ENCODE assay signal across 11 cellular contexts in genomic region chr1:109937738-109938137, GRCh38.
"Had no signal": no experiment of that assay in that cellular context is flagged by ENCODE, and none has a peak within 500 bp of the region (broad histone marks: within the 10 kb centered on the region; RNA-seq: fewer than 3 reads in every experiment).

No MANE protein-coding gene starts in this region.

- H3K4me2 ChIP-seq: KMS-11 had no signal

- H3K4me3 ChIP-seq: GM23248 had no signal

- H3K27ac ChIP-seq: GM23248, HL-60, KMS-11 had no signal

- H2AFZ ChIP-seq: GM23248 had no signal

- FAIRE-seq: H1, H54 had no signal

- H3K9ac ChIP-seq: GM23248, KMS-11 had no signal

- DNase-seq: GM23248, H9, HCEC 1CT, HFFc6, IMR-90, Karpas-422, KBM-7 had no signal
